Comparison of ENCODE assay signal across 8 cellular contexts in genomic region chr17:2393184-2393953, GRCh38. TPM values are rescaled to one million over a fixed set of nuclear protein-coding genes. Genes with fewer than 3 reads are reported as not detected.
DNase-seq lines count a peak whose midpoint lies in the region; ATAC-seq and TF ChIP-seq lines count a peak whose summit lies in the region.

No MANE protein-coding gene starts in this region.

- H3K4me3 ChIP-seq in BJ (ENCODE audit: low read depth, low read length) (peak overlapping the region; percentile 53), lung (peak overlapping the region; percentile 52)

- peaks cover 63% of the 10 kb centered on the region for H3K4me1 Mint-ChIP-seq in activated CD8-positive, alpha-beta T cell treated with anti-CD3 and anti-CD28 coated beads for 36 hours (ENCODE audit: low read depth)

- H3K27ac ChIP-seq in lung (ENCODE audit: low read depth in 1 of 2, low read length in 1 of 2) = peak overlapping the region; percentile 92 to 96

- intact Hi-C loops in activated CD8-positive, alpha-beta T cell treated with anti-CD3 and anti-CD28 coated beads for 36 hours (cut with micrococcal nuclease) = no loop called here

- peak overlapping the region; percentile 95 for H3K4me3 Mint-ChIP-seq in activated CD8-positive, alpha-beta T cell treated with anti-CD3 and anti-CD28 coated beads for 36 hours

- H3K27me3 ChIP-seq in BJ (ENCODE audit: control insufficient read depth, insufficient read depth, low read length) (no peaks in the 10 kb centered on the region), lung (ENCODE audit: control insufficient read depth, insufficient read depth) (no peaks in the 10 kb centered on the region)

- no peak for DNase-seq in BJ (ENCODE audit: low read depth)
- peak; percentile 91 for DNase-seq in NCI-H748 treated with DMSO at 0.1 percent for 48 hours (lab: John Stamatoyannopoulos, UW)
- DNase-seq in activated CD8-positive, alpha-beta T cell treated with anti-CD3 and anti-CD28 coated beads for 36 hours = peak; percentile 91
- DNase-seq in ecto neural progenitor cell (ENCODE audit: low spot score) = peak; percentile 95
- DNase-seq in lung (ENCODE audit: low spot score) = peak; percentile 87
- DNase-seq in stimulated activated CD4-positive, alpha-beta T cell treated with anti-CD3 and anti-CD28 coated beads, TNF-alpha, amount 100 ng/mL, for 1 hour (ENCODE audit: low read depth in 3 of 3, low spot score in 1 of 3) = peak; percentile 78 to 86 (median 83)

- H3K36me3 Mint-ChIP-seq in activated CD8-positive, alpha-beta T cell treated with anti-CD3 and anti-CD28 coated beads for 36 hours (ENCODE audit: low read depth) = peaks cover 9% of the 10 kb centered on the region

- no peaks in the 10 kb centered on the region for H3K27me3 Mint-ChIP-seq in activated CD8-positive, alpha-beta T cell treated with anti-CD3 and anti-CD28 coated beads for 36 hours

- no peak for TF ChIP-seq CTCF in BJ (IDR thresholded peaks at IDR 0.05; ENCODE audit: insufficient read depth, low read depth, low read length)
- TF ChIP-seq CTCF in activated CD8-positive, alpha-beta T cell treated with anti-CD3 and anti-CD28 coated beads for 36 hours (IDR thresholded peaks at IDR 0.05) = no peak
- TF ChIP-seq CTCF in lung (IDR thresholded peaks at IDR 0.05; ENCODE audit: control extremely low read depth, extremely low read depth) = no peak

- CTCF ChIA-PET in BJ (lab: Yijun Ruan, JAX) = interaction anchor here (1.2 to 3.8 kb wide), 4 partner anchors 11 to 28 kb away, joined by 3 to 50 read pairs (median 10); no protein-coding TSS in a partner anchor
- CTCF ChIA-PET in activated CD8-positive, alpha-beta T cell treated with anti-CD3 and anti-CD28 coated beads for 36 hours (lab: Charles Lee) = interaction anchor here (1.0 to 5.2 kb wide), 6 partner anchors 9 to 339 kb away, joined by 3 to 54 read pairs (median 5); partner anchors contain the start of gene HIC1

- peak; percentile 44 for TF ChIP-seq POLR2A in GM19099 (IDR thresholded peaks at IDR 0.05; ENCODE audit: extremely low read depth, insufficient read length, low read depth)

- H3K9me3 Mint-ChIP-seq in activated CD8-positive, alpha-beta T cell treated with anti-CD3 and anti-CD28 coated beads for 36 hours = no peaks in the 10 kb centered on the region

- H3K36me3 ChIP-seq in BJ (ENCODE audit: control insufficient read depth, insufficient read depth, low read length) (peaks cover 6% of the 10 kb centered on the region; the same call in 1 of the 2 replicates), lung (ENCODE audit: control insufficient read depth in 2 of 2, insufficient read depth in 2 of 2, low read length in 2 of 2) (peaks cover 0 to 2% of the 10 kb centered on the region in 2 donors)

- ATAC-seq in HG03354 (IDR thresholded peaks at IDR 0.05; ENCODE audit: poor library complexity, severe bottlenecking, unreplicated experiment) (peak; percentile 41), lung (ENCODE audit: insufficient read depth, low FRiP score) (peak; percentile 48)
- ATAC-seq in activated CD8-positive, alpha-beta T cell treated with anti-CD3 and anti-CD28 coated beads for 36 hours = peak; percentile 58

- peaks cover 30 to 45% of the 10 kb centered on the region in 2 donors for H3K4me1 ChIP-seq in lung (ENCODE audit: control insufficient read depth in 2 of 2, insufficient read depth in 2 of 2, low read length in 2 of 2)

- POLR2A ChIA-PET in BJ (lab: Charles Lee) = interaction anchor here (0.6 kb wide), 4 partner anchors 14 to 1365 kb away, joined by 3 read pairs; no protein-coding TSS in a partner anchor
- POLR2A ChIA-PET in activated CD8-positive, alpha-beta T cell treated with anti-CD3 and anti-CD28 coated beads for 36 hours (lab: Charles Lee) = interaction anchor here (0.7 to 3.5 kb wide), 12 partner anchors 9 to 336 kb away, joined by 3 to 61 read pairs (median 6); partner anchors contain the start of genes MNT, SGSM2 and TSR1

- WGBS in lung, 2 donors = 0 to 1% methylated on average over 57 to 99 of the region's 99 CpGs

- peak overlapping the region; percentile 95 for H3K27ac Mint-ChIP-seq in activated CD8-positive, alpha-beta T cell treated with anti-CD3 and anti-CD28 coated beads for 36 hours

- H3K9me3 ChIP-seq in lung (ENCODE audit: control insufficient read depth in 2 of 2, insufficient read depth in 1 of 2, low read length in 1 of 2) = no peaks in the 10 kb centered on the region

RNA-seq across cellular contexts. Expression of gene MNT, which starts 7.5 kb away (rescaled TPM):
- 2.4 and 3.1 TPM in 2 replicates for polyA plus RNA-seq in BJ (2011; rRNA removed)
- polyA minus RNA-seq in BJ (2011; rRNA and poly(A)+ RNA removed) = 3.4 and 4.2 TPM in 2 replicates
- total RNA-seq in activated CD8-positive, alpha-beta T cell treated with anti-CD3 and anti-CD28 coated beads for 36 hours = 10 to 100 TPM; 21.6 to 23.1 TPM
- 10 to 100 TPM; 10.2 to 47.0 TPM for total RNA-seq in lung
- 10 to 100 TPM; 11.5 to 18.1 TPM for polyA plus RNA-seq in lung

RNA-seq across cellular contexts. Expression of gene SGSM2, which starts 56.1 kb away (rescaled TPM):
- polyA plus RNA-seq in BJ (2011; rRNA removed) (23.7 and 43.6 TPM in 2 replicates), lung (10 to 100 TPM; 33.1 to 60.8 TPM)
- 22.6 and 29.6 TPM in 2 replicates for polyA minus RNA-seq in BJ (2011; rRNA and poly(A)+ RNA removed)
- 10 to 100 TPM; 31.8 to 37.7 TPM for total RNA-seq in activated CD8-positive, alpha-beta T cell treated with anti-CD3 and anti-CD28 coated beads for 36 hours
- total RNA-seq in lung = 10 to 100 TPM; 47.8 to 57.1 TPM

RNA-seq across cellular contexts. Expression of gene TSR1, which starts 57.1 kb away (rescaled TPM):
- 8.9 and 13.2 TPM in 2 replicates for polyA plus RNA-seq in BJ (2011; rRNA removed)
- 15.1 and 19.2 TPM in 2 replicates for polyA minus RNA-seq in BJ (2011; rRNA and poly(A)+ RNA removed)
- total RNA-seq in activated CD8-positive, alpha-beta T cell treated with anti-CD3 and anti-CD28 coated beads for 36 hours = 10 to 100 TPM; 75.8 to 79.4 TPM
- 10 to 100 TPM; 19.1 to 24.1 TPM for total RNA-seq in lung
- polyA plus RNA-seq in lung = 10 to 100 TPM; 11.8 to 19.7 TPM
